In the genomic region with DNA sequence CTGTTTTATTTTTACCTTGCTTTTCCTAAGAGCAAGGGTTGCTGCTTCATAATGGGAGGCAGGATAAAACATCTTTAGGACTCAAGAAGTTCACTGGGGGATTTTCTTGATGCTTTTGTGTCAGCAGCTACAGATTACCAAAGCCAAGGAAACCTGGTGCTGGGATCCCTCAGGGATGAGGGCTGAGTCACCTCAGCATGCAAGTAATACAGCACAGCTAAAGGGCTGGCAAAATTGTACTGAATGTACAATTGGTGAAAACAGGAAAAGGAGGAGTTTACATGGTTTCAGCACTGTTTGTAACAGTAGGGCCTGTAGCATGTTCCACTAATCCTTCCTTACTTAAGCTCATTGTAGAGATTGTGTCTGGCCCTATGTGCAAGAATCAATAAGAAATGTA, we compare ENCODE assay signal across 30 cellular contexts.
A peak's percentile ranks its signal among the peaks of the same experiment; 100 is the strongest.
DNase-seq lines count a peak whose midpoint lies in the region; ATAC-seq, FAIRE-seq and TF ChIP-seq lines count a peak whose summit lies in the region.
"Had no signal": no experiment of that assay in that cellular context is flagged by ENCODE, and none has a peak within 500 bp of the region (broad histone marks: within the 10 kb centered on the region; RNA-seq: fewer than 3 reads in every experiment).

No MANE protein-coding gene starts in this region.

- no peaks in the 10 kb centered on the region for H3K36me3 ChIP-seq in PC-3 (ENCODE audit: low read depth, low read length)
- H3K36me3 ChIP-seq: transverse colon had no signal

- no peak for TF ChIP-seq POLR2A in H54 (IDR thresholded peaks at IDR 0.05; ENCODE audit: low read depth, low read length)

- POLR2A ChIA-PET in PC-3 (lab: Charles Lee; ENCODE audit: unreplicated experiment): no interaction called here

- intact Hi-C loops in PC-3 (cut with micrococcal nuclease): no loop called here

- no peak for TF ChIP-seq CTCF in PC-3 (conservative IDR thresholded peaks at IDR 0.05; ENCODE audit: low read depth, low read length)
- no peak for TF ChIP-seq CTCF in choroid plexus epithelial cell (conservative IDR thresholded peaks at IDR 0.05; ENCODE audit: low read depth, low read length)

- no peak overlapping the region for H2AFZ ChIP-seq in PC-3 (ENCODE audit: low read length)

- no peaks in the 10 kb centered on the region for H3K9me3 ChIP-seq in PC-3 (ENCODE audit: low read length)
- H3K9me3 ChIP-seq: transverse colon had no signal

- CTCF ChIA-PET in PC-3 (lab: Charles Lee): no interaction called here

- H3K4me1 ChIP-seq in PC-3 (ENCODE audit: insufficient read depth, low read length): peaks cover 27% of the 10 kb centered on the region
- H3K4me1 ChIP-seq: transverse colon had no signal

- DNase-seq in PC-3 (peak; percentile 43), choroid plexus epithelial cell (ENCODE audit: low read depth) (peak; percentile 62), iris pigment epithelial cell (ENCODE audit: low read depth) (peak; percentile 69), H54 (ENCODE audit: insufficient read length, low spot score) (no peak), SKM-1 (lab: John Stamatoyannopoulos, UW; ENCODE audit: unreplicated experiment) (no peak)
- no peak for DNase-seq in activated effector memory CD4-positive, alpha-beta T cell treated with anti-CD3 and anti-CD28 coated beads, Interleukin-2, amount 50 U/mL, for 16 hours
- DNase-seq: activated CD8-positive, alpha-beta T cell treated with anti-CD3 and anti-CD28 coated beads, Interleukin-2, amount 10 ng/mL, durations not matched to agents 7 days and 5 days; activated naive CD4-positive, alpha-beta T cell; activated T-cell treated with anti-CD3 and anti-CD28 coated beads, Interleukin-2, amount 50 U/mL, for 24 hours; AML-193; CD8-positive, alpha-beta memory T cell; DMS53; foreskin melanocyte; GF-D8; GOT3; hippocampal formation; immature natural killer cell; KBM-7; NCI-H146; NCI-H524; posterior cingulate gyrus; stimulated activated naive CD8-positive, alpha-beta T cell treated with anti-CD3 and anti-CD28 coated beads, Interleukin-15, amount 100 ng/mL, for 72 hours; T-cell; transverse colon had no signal

- H3K79me2 ChIP-seq in PC-3 (ENCODE audit: low read length): no peaks in the 10 kb centered on the region

- H3F3A ChIP-seq in PC-3 (ENCODE audit: low read length, unreplicated experiment): no peaks in the 10 kb centered on the region

- H3K9me2 ChIP-seq in PC-3 (replicated peaks; ENCODE audit: low read length): no peaks in the 10 kb centered on the region

- H3K4me2 ChIP-seq in PC-3 (ENCODE audit: low read length): no peak overlapping the region

- no peak overlapping the region for H3K4me3 ChIP-seq in PC-3 (ENCODE audit: low read length)
- no peak overlapping the region for H3K4me3 ChIP-seq in choroid plexus epithelial cell (ENCODE audit: low read depth, low read length)
- H3K4me3 ChIP-seq: transverse colon had no signal

- H3K27me3 ChIP-seq in PC-3 (ENCODE audit: low read length): no peaks in the 10 kb centered on the region
- H3K27me3 ChIP-seq: transverse colon had no signal

- no TSS peak for BruUV-seq in PC-3 (replicated peaks; lab: Mats Ljungman, UMichigan)

- no peaks in the 10 kb centered on the region for H4K20me1 ChIP-seq in PC-3 (ENCODE audit: low read length)

- no peak for ATAC-seq in PC-3
- ATAC-seq in HG03280 (IDR thresholded peaks at IDR 0.05; ENCODE audit: unreplicated experiment): no peak
- ATAC-seq: activated CD8-positive, alpha-beta T cell treated with anti-CD3 and anti-CD28 coated beads, Interleukin-2, amount 10 ng/mL, durations not matched to agents 7 days and 5 days; Panc1; sciatic nerve; stimulated activated naive CD8-positive, alpha-beta T cell treated with anti-CD3 and anti-CD28 coated beads, Interleukin-15, amount 100 ng/mL, for 72 hours; T-cell had no signal

- H3K27ac ChIP-seq in PC-3 (ENCODE audit: low read length): no peak overlapping the region
- H3K27ac ChIP-seq: transverse colon had no signal

- FAIRE-seq in H54 (lab: Jason Lieb, UNC): no peak
- FAIRE-seq: endometrium, HTR-8/SVneo, TTC549 had no signal

- no peak overlapping the region for H3K9ac ChIP-seq in PC-3 (ENCODE audit: low read length)

Comparison
In these comparisons a context has a peak if more than half of its experiments do, and no peak if none do; other contexts are left out.
1. DNase-seq: peak in PC-3 (single experiment), choroid plexus epithelial cell (single experiment) and iris pigment epithelial cell (single experiment); none in H54 (single experiment), SKM-1 (single experiment) and activated effector memory CD4-positive, alpha-beta T cell treated with anti-CD3 and anti-CD28 coated beads, Interleukin-2, amount 50 U/mL, for 16 hours (single experiment).